In the genomic region with DNA sequence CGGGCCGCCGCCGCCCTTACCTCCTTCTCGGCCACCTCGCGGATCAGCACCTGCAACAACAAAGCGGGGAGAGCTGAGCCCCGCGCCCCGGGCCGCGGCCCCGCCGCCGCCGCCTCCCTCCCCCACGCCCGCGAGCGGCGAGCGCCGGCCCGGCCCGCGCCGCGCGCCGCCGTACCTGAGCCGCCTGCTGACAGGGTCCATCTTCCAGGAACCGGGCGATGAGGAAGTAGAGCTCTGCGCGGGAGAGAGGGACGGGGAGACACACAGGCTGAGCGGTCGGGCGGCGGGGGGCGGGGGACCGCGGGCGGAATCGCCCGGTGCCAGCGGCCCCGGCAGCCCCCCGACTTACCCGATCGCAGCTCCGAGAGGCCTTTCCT, we compare ENCODE assay signal across 8 cellular contexts. TPM values are rescaled to one million over a fixed set of nuclear protein-coding genes. Genes with fewer than 3 reads are reported as not detected.
A peak's percentile ranks its signal among the peaks of the same experiment; 100 is the strongest.
DNase-seq lines count a peak whose midpoint lies in the region; ATAC-seq and TF ChIP-seq lines count a peak whose summit lies in the region.

No MANE protein-coding gene starts in this region.

- H3K4me3 ChIP-seq in NB4 (ENCODE audit: low read depth, low read length) = peak overlapping the region; percentile 93
- peak overlapping the region; percentile 78 for H3K4me3 ChIP-seq in skeletal muscle satellite cell (ENCODE audit: low read length)

- H3K36me3 ChIP-seq in skeletal muscle satellite cell (ENCODE audit: insufficient read depth, low read length) = no peaks in the 10 kb centered on the region

- peaks cover 20% of the 10 kb centered on the region for H3K4me1 ChIP-seq in skeletal muscle satellite cell (ENCODE audit: control insufficient read depth, insufficient read depth, low read length)

- peak overlapping the region; percentile 98 for H3K4me3 Mint-ChIP-seq in HFFc6
- peak overlapping the region; percentile 92 to 95 for H3K4me3 Mint-ChIP-seq in activated T-cell treated with anti-CD3 and anti-CD28 coated beads, Interleukin-2, amount 50 U/mL, for 72 hours

- ATAC-seq in activated T-cell treated with anti-CD3 and anti-CD28 coated beads, Interleukin-2, amount 50 U/mL, for 72 hours (replicated peaks in 1 of 2) = peak; percentile 35
- ATAC-seq in left ventricle myocardium superior = peak; percentile 45

- peak overlapping the region; percentile 77 for H3K4me2 ChIP-seq in skeletal muscle satellite cell (ENCODE audit: low read length)

- TF ChIP-seq POLR2A in NB4 (IDR thresholded peaks at IDR 0.05; ENCODE audit: extremely low read depth, insufficient read length) (no peak), erythroblast (IDR thresholded peaks at IDR 0.05; ENCODE audit: low read length) (no peak)

- peaks cover 2% of the 10 kb centered on the region for H3K27me3 Mint-ChIP-seq in HFFc6 (ENCODE audit: insufficient read depth)
- peaks cover 13% of the 10 kb centered on the region for H3K27me3 Mint-ChIP-seq in activated T-cell treated with anti-CD3 and anti-CD28 coated beads, Interleukin-2, amount 50 U/mL, for 72 hours (ENCODE audit: low read depth)

- intact Hi-C loops in left ventricle myocardium superior (cut with micrococcal nuclease) = loop anchor here (5.0 to 10.0 kb wide), 3 partner anchors 113 to 470 kb away; a partner anchor contains a TSS

- peak overlapping the region; percentile 96 for H3K27ac Mint-ChIP-seq in HFFc6
- H3K27ac Mint-ChIP-seq in activated T-cell treated with anti-CD3 and anti-CD28 coated beads, Interleukin-2, amount 50 U/mL, for 72 hours = peak overlapping the region; percentile 90

- peak overlapping the region; percentile 94 for H3K9ac ChIP-seq in skeletal muscle satellite cell (ENCODE audit: low read depth, low read length)

- peaks cover 8% of the 10 kb centered on the region for H3K36me3 Mint-ChIP-seq in HFFc6 (ENCODE audit: low read depth)
- H3K36me3 Mint-ChIP-seq in activated T-cell treated with anti-CD3 and anti-CD28 coated beads, Interleukin-2, amount 50 U/mL, for 72 hours (ENCODE audit: insufficient read depth in 2 of 2) = peaks cover 10% of the 10 kb centered on the region in 2 donors

- H3K9me3 Mint-ChIP-seq in HFFc6 = no peaks in the 10 kb centered on the region
- no peaks in the 10 kb centered on the region for H3K9me3 Mint-ChIP-seq in activated T-cell treated with anti-CD3 and anti-CD28 coated beads, Interleukin-2, amount 50 U/mL, for 72 hours

- no peaks in the 10 kb centered on the region for H3K9me3 ChIP-seq in skeletal muscle satellite cell (replicated peaks; ENCODE audit: low read length)

- no peaks in the 10 kb centered on the region for H3K27me3 ChIP-seq in skeletal muscle satellite cell (ENCODE audit: control insufficient read depth, insufficient read depth, low read length)

- no peak for TF ChIP-seq CTCF in HFFc6 (IDR thresholded peaks at IDR 0.05)
- TF ChIP-seq CTCF in NB4 (IDR thresholded peaks at IDR 0.05; ENCODE audit: low read depth, low read length) = no peak

- DNase-seq in stimulated activated CD4-positive, alpha-beta T cell treated with anti-CD3 and anti-CD28 coated beads, Interleukin-2, amount 100 ng/mL, for 4 hours (ENCODE audit: low read depth) = peak; percentile 13
- no peak for DNase-seq in stimulated activated CD4-positive, alpha-beta T cell treated with anti-CD3 and anti-CD28 coated beads, Interleukin-4, amount 100 ng/mL, for 1 hour
- no peak for DNase-seq in HFFc6
- DNase-seq in NB4 (ENCODE audit: low read depth) = peak; percentile 87
- peak; percentile 53 to 55 for DNase-seq in activated T-cell treated with anti-CD3 and anti-CD28 coated beads, Interleukin-2, amount 50 U/mL, for 72 hours
- DNase-seq in left ventricle myocardium superior = no peak
- no peak for DNase-seq in erythroblast (lab: John Stamatoyannopoulos, UW)

- peaks cover 48% of the 10 kb centered on the region for H3K4me1 Mint-ChIP-seq in HFFc6 (ENCODE audit: low read depth)
- H3K4me1 Mint-ChIP-seq in activated T-cell treated with anti-CD3 and anti-CD28 coated beads, Interleukin-2, amount 50 U/mL, for 72 hours (ENCODE audit: low read depth) = peaks cover 43% of the 10 kb centered on the region

RNA-seq across cellular contexts. Expression of a gene that starts 0.4 kb away (rescaled TPM):
- 10 to 100 TPM; 15.7 to 18.7 (median 17.6) TPM for total RNA-seq in HFFc6 (2021; fragmentation: NEBNext Ultra II Directional; extraction: Animal tissue kit (Norgen Biotek cat#: 25700))
- 10 to 100 TPM; 36.4 to 37.1 TPM for total RNA-seq in activated T-cell treated with anti-CD3 and anti-CD28 coated beads, Interleukin-2, amount 50 U/mL, for 72 hours
- 17.3 TPM for total RNA-seq in left ventricle myocardium superior
- 16.8 and 19.8 TPM in 2 replicates for total RNA-seq in skeletal muscle satellite cell (2012; rRNA removed)

Comparison
In these comparisons a context has a peak if more than half of its experiments do, and no peak if none do; other contexts are left out.
1. DNase-seq: peak in stimulated activated CD4-positive, alpha-beta T cell treated with anti-CD3 and anti-CD28 coated beads, Interleukin-2, amount 100 ng/mL, for 4 hours (single experiment), NB4 (single experiment) and activated T-cell treated with anti-CD3 and anti-CD28 coated beads, Interleukin-2, amount 50 U/mL, for 72 hours (2 of 2); none in stimulated activated CD4-positive, alpha-beta T cell treated with anti-CD3 and anti-CD28 coated beads, Interleukin-4, amount 100 ng/mL, for 1 hour (single experiment), HFFc6 (single experiment), left ventricle myocardium superior (single experiment) and erythroblast (0 of 2).